In genomic region chr1:204826970-204827369, GRCh38 we compare ENCODE assay signal across 10 cellular contexts. TPM values are rescaled to one million over a fixed set of nuclear protein-coding genes. Genes with fewer than 3 reads are reported as not detected.
DNase-seq lines count a peak whose midpoint lies in the region; ATAC-seq, FAIRE-seq and TF ChIP-seq lines count a peak whose summit lies in the region.
"Had no signal": no experiment of that assay in that cellular context is flagged by ENCODE, and none has a peak within 500 bp of the region (broad histone marks: within the 10 kb centered on the region; RNA-seq: fewer than 3 reads in every experiment).

No MANE protein-coding gene starts in this region.

- H3K36me3 Mint-ChIP-seq in activated CD8-positive, alpha-beta T cell treated with anti-CD3 and anti-CD28 coated beads, Interleukin-2, amount 10 ng/mL, durations not matched to agents 7 days and 5 days (ENCODE audit: low read depth), result no peaks in the 10 kb centered on the region
- H3K36me3 Mint-ChIP-seq in CD14-positive monocyte, result no peaks in the 10 kb centered on the region
- H3K36me3 Mint-ChIP-seq: immature natural killer cell had no signal

- H3K27me3 Mint-ChIP-seq in activated CD8-positive, alpha-beta T cell treated with anti-CD3 and anti-CD28 coated beads, Interleukin-2, amount 10 ng/mL, durations not matched to agents 7 days and 5 days (ENCODE audit: low read depth), result peaks cover 50% of the 10 kb centered on the region
- H3K27me3 Mint-ChIP-seq in CD14-positive monocyte (ENCODE audit: low read depth in 3 of 3), result peaks cover 45 to 61% (median 59%) of the 10 kb centered on the region in 3 donors

- no peak for FAIRE-seq in RCC 7860 (lab: Jason Lieb, UNC)

- intact Hi-C loops in CD14-positive monocyte (cut with micrococcal nuclease), result no loop called here

- H3K27ac Mint-ChIP-seq in activated CD8-positive, alpha-beta T cell treated with anti-CD3 and anti-CD28 coated beads, Interleukin-2, amount 10 ng/mL, durations not matched to agents 7 days and 5 days, result no peak overlapping the region
- no peak overlapping the region for H3K27ac Mint-ChIP-seq in CD14-positive monocyte
- H3K27ac Mint-ChIP-seq: immature natural killer cell had no signal

- CTCF ChIA-PET in activated CD8-positive, alpha-beta T cell treated with anti-CD3 and anti-CD28 coated beads, Interleukin-2, amount 10 ng/mL, durations not matched to agents 7 days and 5 days (lab: Charles Lee), result interaction anchor here (0.8 to 2.1 kb wide), 3 partner anchors 20 to 261 kb away, joined by 3 to 6 read pairs (median 3); no protein-coding TSS in a partner anchor

- H3K9me3 Mint-ChIP-seq in activated CD8-positive, alpha-beta T cell treated with anti-CD3 and anti-CD28 coated beads, Interleukin-2, amount 10 ng/mL, durations not matched to agents 7 days and 5 days (ENCODE audit: insufficient read depth), result no peaks in the 10 kb centered on the region
- peaks cover 0 to 5% (median 0%) of the 10 kb centered on the region in 7 donors for H3K9me3 Mint-ChIP-seq in CD14-positive monocyte
- H3K9me3 Mint-ChIP-seq: immature natural killer cell had no signal

- no peak overlapping the region for H3K4me3 Mint-ChIP-seq in activated CD8-positive, alpha-beta T cell treated with anti-CD3 and anti-CD28 coated beads, Interleukin-2, amount 10 ng/mL, durations not matched to agents 7 days and 5 days
- no peak overlapping the region for H3K4me3 Mint-ChIP-seq in CD14-positive monocyte

- peaks cover 5% of the 10 kb centered on the region for H3K4me1 Mint-ChIP-seq in activated CD8-positive, alpha-beta T cell treated with anti-CD3 and anti-CD28 coated beads, Interleukin-2, amount 10 ng/mL, durations not matched to agents 7 days and 5 days (ENCODE audit: low read depth)
- H3K4me1 Mint-ChIP-seq in CD14-positive monocyte, result peaks cover 2% of the 10 kb centered on the region

- POLR2A ChIA-PET in activated CD8-positive, alpha-beta T cell treated with anti-CD3 and anti-CD28 coated beads, Interleukin-2, amount 10 ng/mL, durations not matched to agents 7 days and 5 days (lab: Charles Lee), result no interaction called here

- ATAC-seq in activated CD8-positive, alpha-beta T cell treated with anti-CD3 and anti-CD28 coated beads, Interleukin-2, amount 10 ng/mL, durations not matched to agents 7 days and 5 days, result peak; percentile 45
- no peak for ATAC-seq in HG03196 (IDR thresholded peaks at IDR 0.05; ENCODE audit: unreplicated experiment)

- TF ChIP-seq CTCF in CD14-positive monocyte (IDR thresholded peaks at IDR 0.05), result no peak

- DNase-seq in NCI-H345 (lab: John Stamatoyannopoulos, UW), result peak; percentile 5
- no peak for DNase-seq in NCI-H345 treated with DMSO at 0.1 percent for 48 hours (lab: John Stamatoyannopoulos, UW; ENCODE audit: unreplicated experiment)
- peak; percentile 28 for DNase-seq in HCEC 1CT
- DNase-seq in activated CD8-positive, alpha-beta T cell treated with anti-CD3 and anti-CD28 coated beads, Interleukin-2, amount 10 ng/mL, durations not matched to agents 7 days and 5 days, result peak; percentile 41
- peak; percentile 7 for DNase-seq in myocyte (ENCODE audit: low read depth)
- no peak for DNase-seq in CD14-positive monocyte (ENCODE audit: low spot score)
- DNase-seq in RCC 7860 (ENCODE audit: low spot score), result no peak
- DNase-seq: immature natural killer cell, Right ventricle myocardium superior had no signal

RNA-seq across cellular contexts. Expression of gene NFASC, which starts 43.7 kb away (rescaled TPM):
- total RNA-seq in activated CD8-positive, alpha-beta T cell treated with anti-CD3 and anti-CD28 coated beads, Interleukin-2, amount 10 ng/mL, durations not matched to agents 7 days and 5 days, result under 1 TPM in 1 of 2 experiments, not detected in 1; 0.32 TPM
- 0.80 and 1.1 TPM in 2 replicates for total RNA-seq in myocyte
- polyA plus RNA-seq in myocyte (2012), result 5.3 TPM
- not detected for polyA plus RNA-seq in CD14-positive monocyte
- polyA plus RNA-seq: immature natural killer cell had no signal

Comparison
In these comparisons a context has a peak if more than half of its experiments do, and no peak if none do; other contexts are left out.
1. DNase-seq: peak in NCI-H345 (single experiment), HCEC 1CT (single experiment), activated CD8-positive, alpha-beta T cell treated with anti-CD3 and anti-CD28 coated beads, Interleukin-2, amount 10 ng/mL, durations not matched to agents 7 days and 5 days (single experiment) and myocyte (single experiment); none in NCI-H345 treated with DMSO at 0.1 percent for 48 hours (single experiment), CD14-positive monocyte (single experiment) and RCC 7860 (single experiment).